In the genomic region with DNA sequence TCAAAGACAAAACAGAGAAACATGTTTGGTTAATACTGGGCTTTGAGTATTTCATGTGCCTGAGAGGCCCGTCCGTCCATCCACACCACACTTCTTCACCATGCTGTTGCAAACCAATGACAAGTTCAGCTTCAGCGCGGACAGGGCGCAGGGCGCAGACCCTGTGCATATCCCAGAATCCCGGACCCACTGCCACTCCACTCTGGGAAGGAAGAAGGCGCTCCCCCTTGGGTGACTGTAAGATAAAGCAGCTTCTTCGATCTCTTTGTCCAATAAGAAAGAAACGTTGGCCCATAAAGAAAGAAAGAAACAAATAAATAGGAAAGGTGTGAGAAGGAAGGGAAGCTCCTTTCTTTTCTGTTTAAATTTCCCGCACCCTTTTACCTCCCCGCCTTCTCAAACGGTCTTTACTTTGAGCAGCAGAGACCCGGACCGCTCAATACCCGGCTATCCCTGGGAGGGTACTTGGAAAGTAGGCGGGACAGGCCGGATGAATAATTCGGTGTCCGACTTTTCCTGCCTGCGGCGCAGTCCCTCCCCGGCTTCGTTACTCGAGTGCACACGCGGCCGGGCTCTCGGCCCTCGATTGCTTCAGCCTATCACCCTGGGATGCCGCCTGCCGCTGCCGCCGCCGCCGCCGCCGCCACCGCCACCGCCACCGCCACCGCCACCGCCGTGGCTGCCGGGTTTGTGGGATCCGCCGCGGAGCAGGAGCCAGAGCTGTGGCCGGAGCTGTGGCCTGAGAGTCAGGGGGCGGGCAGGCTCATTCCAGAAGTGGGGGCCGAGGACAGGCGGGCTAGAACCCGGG, we compare ENCODE assay signal across 1 cellular context.
TF ChIP-seq lines count a peak whose summit lies in the region.

No MANE protein-coding gene starts in this region.

TF ChIP-seq in K562, 482 proteins besides CTCF, POLR2A, EP300 and RAD21 (continued from another document and continues in another):
- TF ChIP-seq AFF1 (IDR thresholded peaks at IDR 0.05; ENCODE audit: low read depth in 1 of 2, partially characterized antibody in 2 of 2), result peak in 1 of 2 experiments; percentile 85
- peak; percentile 78 for TF ChIP-seq ETV5 (CRISPR knock-in tag; IDR thresholded peaks at IDR 0.05; ENCODE audit: low read depth)
- TF ChIP-seq, protein P1, sequence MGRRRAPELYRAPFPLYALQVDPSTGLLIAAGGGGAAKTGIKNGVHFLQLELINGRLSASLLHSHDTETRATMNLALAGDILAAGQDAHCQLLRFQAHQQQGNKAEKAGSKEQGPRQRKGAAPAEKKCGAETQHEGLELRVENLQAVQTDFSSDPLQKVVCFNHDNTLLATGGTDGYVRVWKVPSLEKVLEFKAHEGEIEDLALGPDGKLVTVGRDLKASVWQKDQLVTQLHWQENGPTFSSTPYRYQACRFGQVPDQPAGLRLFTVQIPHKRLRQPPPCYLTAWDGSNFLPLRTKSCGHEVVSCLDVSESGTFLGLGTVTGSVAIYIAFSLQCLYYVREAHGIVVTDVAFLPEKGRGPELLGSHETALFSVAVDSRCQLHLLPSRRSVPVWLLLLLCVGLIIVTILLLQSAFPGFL (CRISPR knock-in tag; IDR thresholded peaks at IDR 0.05), result no peak
- no peak for TF ChIP-seq ZNF583 (CRISPR knock-in tag; IDR thresholded peaks at IDR 0.05)
- peak; percentile 71 for TF ChIP-seq JUND (IDR thresholded peaks at IDR 0.05; ENCODE audit: borderline replicate concordance, low read depth, low read length)
- TF ChIP-seq JUND (tag; IDR thresholded peaks at IDR 0.05; ENCODE audit: borderline replicate concordance, low read depth, low read length), result no peak
- no peak for TF ChIP-seq FOXM1 (IDR thresholded peaks at IDR 0.05; ENCODE audit: low read depth)
- peak; percentile 94; the same call in 1 of the 2 replicates for TF ChIP-seq FOXM1 (CRISPR knock-in tag; IDR thresholded peaks at IDR 0.05; ENCODE audit: low read depth)
- TF ChIP-seq MXI1 (IDR thresholded peaks at IDR 0.05; ENCODE audit: low read depth, low read length), result peak; percentile 58; the same call in 1 of the 2 replicates
- TF ChIP-seq, protein P2, sequence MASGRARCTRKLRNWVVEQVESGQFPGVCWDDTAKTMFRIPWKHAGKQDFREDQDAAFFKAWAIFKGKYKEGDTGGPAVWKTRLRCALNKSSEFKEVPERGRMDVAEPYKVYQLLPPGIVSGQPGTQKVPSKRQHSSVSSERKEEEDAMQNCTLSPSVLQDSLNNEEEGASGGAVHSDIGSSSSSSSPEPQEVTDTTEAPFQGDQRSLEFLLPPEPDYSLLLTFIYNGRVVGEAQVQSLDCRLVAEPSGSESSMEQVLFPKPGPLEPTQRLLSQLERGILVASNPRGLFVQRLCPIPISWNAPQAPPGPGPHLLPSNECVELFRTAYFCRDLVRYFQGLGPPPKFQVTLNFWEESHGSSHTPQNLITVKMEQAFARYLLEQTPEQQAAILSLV (tag; IDR thresholded peaks at IDR 0.05), result no peak
- peak; percentile 76 for TF ChIP-seq BHLHE40 (IDR thresholded peaks at IDR 0.05; ENCODE audit: low read length)
- TF ChIP-seq ZNF316 (IDR thresholded peaks at IDR 0.05), result no peak
- TF ChIP-seq, protein P3, sequence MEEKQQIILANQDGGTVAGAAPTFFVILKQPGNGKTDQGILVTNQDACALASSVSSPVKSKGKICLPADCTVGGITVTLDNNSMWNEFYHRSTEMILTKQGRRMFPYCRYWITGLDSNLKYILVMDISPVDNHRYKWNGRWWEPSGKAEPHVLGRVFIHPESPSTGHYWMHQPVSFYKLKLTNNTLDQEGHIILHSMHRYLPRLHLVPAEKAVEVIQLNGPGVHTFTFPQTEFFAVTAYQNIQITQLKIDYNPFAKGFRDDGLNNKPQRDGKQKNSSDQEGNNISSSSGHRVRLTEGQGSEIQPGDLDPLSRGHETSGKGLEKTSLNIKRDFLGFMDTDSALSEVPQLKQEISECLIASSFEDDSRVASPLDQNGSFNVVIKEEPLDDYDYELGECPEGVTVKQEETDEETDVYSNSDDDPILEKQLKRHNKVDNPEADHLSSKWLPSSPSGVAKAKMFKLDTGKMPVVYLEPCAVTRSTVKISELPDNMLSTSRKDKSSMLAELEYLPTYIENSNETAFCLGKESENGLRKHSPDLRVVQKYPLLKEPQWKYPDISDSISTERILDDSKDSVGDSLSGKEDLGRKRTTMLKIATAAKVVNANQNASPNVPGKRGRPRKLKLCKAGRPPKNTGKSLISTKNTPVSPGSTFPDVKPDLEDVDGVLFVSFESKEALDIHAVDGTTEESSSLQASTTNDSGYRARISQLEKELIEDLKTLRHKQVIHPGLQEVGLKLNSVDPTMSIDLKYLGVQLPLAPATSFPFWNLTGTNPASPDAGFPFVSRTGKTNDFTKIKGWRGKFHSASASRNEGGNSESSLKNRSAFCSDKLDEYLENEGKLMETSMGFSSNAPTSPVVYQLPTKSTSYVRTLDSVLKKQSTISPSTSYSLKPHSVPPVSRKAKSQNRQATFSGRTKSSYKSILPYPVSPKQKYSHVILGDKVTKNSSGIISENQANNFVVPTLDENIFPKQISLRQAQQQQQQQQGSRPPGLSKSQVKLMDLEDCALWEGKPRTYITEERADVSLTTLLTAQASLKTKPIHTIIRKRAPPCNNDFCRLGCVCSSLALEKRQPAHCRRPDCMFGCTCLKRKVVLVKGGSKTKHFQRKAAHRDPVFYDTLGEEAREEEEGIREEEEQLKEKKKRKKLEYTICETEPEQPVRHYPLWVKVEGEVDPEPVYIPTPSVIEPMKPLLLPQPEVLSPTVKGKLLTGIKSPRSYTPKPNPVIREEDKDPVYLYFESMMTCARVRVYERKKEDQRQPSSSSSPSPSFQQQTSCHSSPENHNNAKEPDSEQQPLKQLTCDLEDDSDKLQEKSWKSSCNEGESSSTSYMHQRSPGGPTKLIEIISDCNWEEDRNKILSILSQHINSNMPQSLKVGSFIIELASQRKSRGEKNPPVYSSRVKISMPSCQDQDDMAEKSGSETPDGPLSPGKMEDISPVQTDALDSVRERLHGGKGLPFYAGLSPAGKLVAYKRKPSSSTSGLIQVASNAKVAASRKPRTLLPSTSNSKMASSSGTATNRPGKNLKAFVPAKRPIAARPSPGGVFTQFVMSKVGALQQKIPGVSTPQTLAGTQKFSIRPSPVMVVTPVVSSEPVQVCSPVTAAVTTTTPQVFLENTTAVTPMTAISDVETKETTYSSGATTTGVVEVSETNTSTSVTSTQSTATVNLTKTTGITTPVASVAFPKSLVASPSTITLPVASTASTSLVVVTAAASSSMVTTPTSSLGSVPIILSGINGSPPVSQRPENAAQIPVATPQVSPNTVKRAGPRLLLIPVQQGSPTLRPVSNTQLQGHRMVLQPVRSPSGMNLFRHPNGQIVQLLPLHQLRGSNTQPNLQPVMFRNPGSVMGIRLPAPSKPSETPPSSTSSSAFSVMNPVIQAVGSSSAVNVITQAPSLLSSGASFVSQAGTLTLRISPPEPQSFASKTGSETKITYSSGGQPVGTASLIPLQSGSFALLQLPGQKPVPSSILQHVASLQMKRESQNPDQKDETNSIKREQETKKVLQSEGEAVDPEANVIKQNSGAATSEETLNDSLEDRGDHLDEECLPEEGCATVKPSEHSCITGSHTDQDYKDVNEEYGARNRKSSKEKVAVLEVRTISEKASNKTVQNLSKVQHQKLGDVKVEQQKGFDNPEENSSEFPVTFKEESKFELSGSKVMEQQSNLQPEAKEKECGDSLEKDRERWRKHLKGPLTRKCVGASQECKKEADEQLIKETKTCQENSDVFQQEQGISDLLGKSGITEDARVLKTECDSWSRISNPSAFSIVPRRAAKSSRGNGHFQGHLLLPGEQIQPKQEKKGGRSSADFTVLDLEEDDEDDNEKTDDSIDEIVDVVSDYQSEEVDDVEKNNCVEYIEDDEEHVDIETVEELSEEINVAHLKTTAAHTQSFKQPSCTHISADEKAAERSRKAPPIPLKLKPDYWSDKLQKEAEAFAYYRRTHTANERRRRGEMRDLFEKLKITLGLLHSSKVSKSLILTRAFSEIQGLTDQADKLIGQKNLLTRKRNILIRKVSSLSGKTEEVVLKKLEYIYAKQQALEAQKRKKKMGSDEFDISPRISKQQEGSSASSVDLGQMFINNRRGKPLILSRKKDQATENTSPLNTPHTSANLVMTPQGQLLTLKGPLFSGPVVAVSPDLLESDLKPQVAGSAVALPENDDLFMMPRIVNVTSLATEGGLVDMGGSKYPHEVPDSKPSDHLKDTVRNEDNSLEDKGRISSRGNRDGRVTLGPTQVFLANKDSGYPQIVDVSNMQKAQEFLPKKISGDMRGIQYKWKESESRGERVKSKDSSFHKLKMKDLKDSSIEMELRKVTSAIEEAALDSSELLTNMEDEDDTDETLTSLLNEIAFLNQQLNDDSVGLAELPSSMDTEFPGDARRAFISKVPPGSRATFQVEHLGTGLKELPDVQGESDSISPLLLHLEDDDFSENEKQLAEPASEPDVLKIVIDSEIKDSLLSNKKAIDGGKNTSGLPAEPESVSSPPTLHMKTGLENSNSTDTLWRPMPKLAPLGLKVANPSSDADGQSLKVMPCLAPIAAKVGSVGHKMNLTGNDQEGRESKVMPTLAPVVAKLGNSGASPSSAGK (IDR thresholded peaks at IDR 0.05), result peak; percentile 85
- TF ChIP-seq, protein P4, sequence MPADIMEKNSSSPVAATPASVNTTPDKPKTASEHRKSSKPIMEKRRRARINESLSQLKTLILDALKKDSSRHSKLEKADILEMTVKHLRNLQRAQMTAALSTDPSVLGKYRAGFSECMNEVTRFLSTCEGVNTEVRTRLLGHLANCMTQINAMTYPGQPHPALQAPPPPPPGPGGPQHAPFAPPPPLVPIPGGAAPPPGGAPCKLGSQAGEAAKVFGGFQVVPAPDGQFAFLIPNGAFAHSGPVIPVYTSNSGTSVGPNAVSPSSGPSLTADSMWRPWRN (IDR thresholded peaks at IDR 0.05; ENCODE audit: low read depth), result no peak
- no peak for TF ChIP-seq ZNF212 (CRISPR knock-in tag; IDR thresholded peaks at IDR 0.05)
- TF ChIP-seq, protein P5, sequence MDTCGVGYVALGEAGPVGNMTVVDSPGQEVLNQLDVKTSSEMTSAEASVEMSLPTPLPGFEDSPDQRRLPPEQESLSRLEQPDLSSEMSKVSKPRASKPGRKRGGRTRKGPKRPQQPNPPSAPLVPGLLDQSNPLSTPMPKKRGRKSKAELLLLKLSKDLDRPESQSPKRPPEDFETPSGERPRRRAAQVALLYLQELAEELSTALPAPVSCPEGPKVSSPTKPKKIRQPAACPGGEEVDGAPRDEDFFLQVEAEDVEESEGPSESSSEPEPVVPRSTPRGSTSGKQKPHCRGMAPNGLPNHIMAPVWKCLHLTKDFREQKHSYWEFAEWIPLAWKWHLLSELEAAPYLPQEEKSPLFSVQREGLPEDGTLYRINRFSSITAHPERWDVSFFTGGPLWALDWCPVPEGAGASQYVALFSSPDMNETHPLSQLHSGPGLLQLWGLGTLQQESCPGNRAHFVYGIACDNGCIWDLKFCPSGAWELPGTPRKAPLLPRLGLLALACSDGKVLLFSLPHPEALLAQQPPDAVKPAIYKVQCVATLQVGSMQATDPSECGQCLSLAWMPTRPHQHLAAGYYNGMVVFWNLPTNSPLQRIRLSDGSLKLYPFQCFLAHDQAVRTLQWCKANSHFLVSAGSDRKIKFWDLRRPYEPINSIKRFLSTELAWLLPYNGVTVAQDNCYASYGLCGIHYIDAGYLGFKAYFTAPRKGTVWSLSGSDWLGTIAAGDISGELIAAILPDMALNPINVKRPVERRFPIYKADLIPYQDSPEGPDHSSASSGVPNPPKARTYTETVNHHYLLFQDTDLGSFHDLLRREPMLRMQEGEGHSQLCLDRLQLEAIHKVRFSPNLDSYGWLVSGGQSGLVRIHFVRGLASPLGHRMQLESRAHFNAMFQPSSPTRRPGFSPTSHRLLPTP (IDR thresholded peaks at IDR 0.05; ENCODE audit: borderline replicate concordance, extremely low read depth, insufficient read length), result no peak
- peak; percentile 90; the same call in 1 of the 2 replicates for TF ChIP-seq NR1H2 (CRISPR knock-in tag; IDR thresholded peaks at IDR 0.05)
- no peak for TF ChIP-seq CEBPG (CRISPR knock-in tag; IDR thresholded peaks at IDR 0.05)
- no peak for TF ChIP-seq CEBPG (tag; conservative IDR thresholded peaks at IDR 0.05 in 1 of 2, IDR thresholded peaks at IDR 0.05 in 1 of 2)
- no peak for TF ChIP-seq FUS (optimal IDR thresholded peaks at IDR 0.05; ENCODE audit: low read depth, low read length)
- TF ChIP-seq ZC3H4 (CRISPR knock-in tag; IDR thresholded peaks at IDR 0.05; ENCODE audit: borderline replicate concordance), result no peak
- no peak for TF ChIP-seq ARID2 (IDR thresholded peaks at IDR 0.05)
- no peak for TF ChIP-seq TFE3 (CRISPR knock-in tag; IDR thresholded peaks at IDR 0.05)
- TF ChIP-seq CREBBP (IDR thresholded peaks at IDR 0.05; ENCODE audit: low read depth, low read length), result no peak
- TF ChIP-seq DNMT1 (IDR thresholded peaks at IDR 0.05), result no peak
